In genomic region chr22:42553475-42554361, GRCh38 we compare ENCODE assay signal across 8 cellular contexts. TPM values are rescaled to one million over a fixed set of nuclear protein-coding genes. Genes with fewer than 3 reads are reported as not detected.
DNase-seq lines count a peak whose midpoint lies in the region; ATAC-seq, FAIRE-seq and TF ChIP-seq lines count a peak whose summit lies in the region.

Gene SERHL2, plus strand, starts transcription at chr22:42553956. Its CDS starts 65 bp downstream, at chr22:42554021.

- H3K4me2 ChIP-seq in endothelial cell of umbilical vein (ENCODE audit: insufficient read depth, low read length) = peak within 1 kb of the TSS; percentile 75

- peaks cover 2% of the 10 kb centered on the region for H3K27me3 Mint-ChIP-seq in mesothelial cell of epicardium (ENCODE audit: low read depth)

- H3K9me3 Mint-ChIP-seq in mesothelial cell of epicardium = peaks cover 5% of the 10 kb centered on the region

- peak; percentile 95 for FAIRE-seq in endothelial cell of umbilical vein (lab: Jason Lieb, UNC)

- no peaks in the 10 kb centered on the region for H3K36me3 ChIP-seq in endothelial cell of umbilical vein (ENCODE audit: control insufficient read depth in 2 of 2, extremely low read depth in 1 of 2, insufficient read depth in 2 of 2, low read length in 2 of 2)

- dilution Hi-C loops in endothelial cell of umbilical vein (cut with MboI; ENCODE audit: extremely low pct_ligation_motif_present, low sequenced_read_pairs) = no loop called here

- H3K27ac ChIP-seq in endothelial cell of umbilical vein (ENCODE audit: insufficient read depth, low read depth, low read length) = no peak within 1 kb of the TSS

- H3K27ac Mint-ChIP-seq in mesothelial cell of epicardium = peak within 1 kb of the TSS; percentile 66

- no peaks in the 10 kb centered on the region for H3K9me1 ChIP-seq in endothelial cell of umbilical vein (replicated peaks; ENCODE audit: control insufficient read depth, extremely low read depth, insufficient read depth, low read length)

- H3K79me2 ChIP-seq in endothelial cell of umbilical vein (ENCODE audit: control insufficient read depth, insufficient read depth, low read length) = no peaks in the 10 kb centered on the region

- H3K36me3 Mint-ChIP-seq in mesothelial cell of epicardium = no peaks in the 10 kb centered on the region

- H3K4me3 ChIP-seq in endothelial cell of umbilical vein (replicated peaks in 1 of 3; ENCODE audit: insufficient read depth in 1 of 3, low read depth in 1 of 3, low read length in 3 of 3) = peak within 1 kb of the TSS; percentile 47 to 60 (median 49)

- peaks cover 0 to 9% of the 10 kb centered on the region in 2 experiments for H3K27me3 ChIP-seq in endothelial cell of umbilical vein (ENCODE audit: control insufficient read depth in 2 of 2, insufficient read depth in 2 of 2, low read length in 2 of 2)

- CTCF ChIA-PET in endothelial cell of umbilical vein (lab: Charles Lee) = interaction anchor here (2.0 kb wide), 1 partner anchor 41 kb away, joined by 7 read pairs; no protein-coding TSS in a partner anchor

- peaks cover 14% of the 10 kb centered on the region for H3K4me1 Mint-ChIP-seq in mesothelial cell of epicardium

- peak; percentile 61 for ATAC-seq in HG02973 (IDR thresholded peaks at IDR 0.05; ENCODE audit: unreplicated experiment)

- POLR2A ChIA-PET in endothelial cell of umbilical vein (lab: Charles Lee) = no interaction called here

- DNase-seq in GM10266 (ENCODE audit: extremely low spot score) (peak; percentile 94), NCI-H82 (lab: John Stamatoyannopoulos, UW) (peak; percentile 86), endothelial cell of umbilical vein (ENCODE audit: low read depth, low spot score) (peak; percentile 87), mesothelial cell of epicardium (ENCODE audit: low spot score in 2 of 2, unreplicated experiment in 2 of 2) (peak; percentile 87 to 93), GF-D8 (lab: John Stamatoyannopoulos, UW) (no peak)
- DNase-seq in activated CD8-positive, alpha-beta memory T cell treated with anti-CD3 and anti-CD28 coated beads, Interleukin-2, amount 50 U/mL, for 4 hours = peak; percentile 80
- DNase-seq in stimulated activated CD8-positive, alpha-beta memory T cell treated with anti-CD3 and anti-CD28 coated beads, Interleukin-15, amount 100 ng/mL, for 24 hours (ENCODE audit: low read depth) = peak; percentile 61

- H3K9me3 ChIP-seq in endothelial cell of umbilical vein (replicated peaks; ENCODE audit: control insufficient read depth, insufficient read depth, low read length) = no peaks in the 10 kb centered on the region

- TF ChIP-seq CTCF in GM10266 (IDR thresholded peaks at IDR 0.05; ENCODE audit: control insufficient read depth, insufficient read depth, low read depth, missing control alignments) (no peak), endothelial cell of umbilical vein (IDR thresholded peaks at IDR 0.05; ENCODE audit: extremely low read depth in 1 of 2, insufficient read depth in 1 of 2, low read depth in 1 of 2, low read length in 2 of 2) (no peak), mesothelial cell of epicardium (IDR thresholded peaks at IDR 0.05; ENCODE audit: unreplicated experiment) (no peak)

- no TSS peak for BruUV-seq in endothelial cell of umbilical vein (replicated peaks; lab: Mats Ljungman, UMichigan)

- H3K9ac ChIP-seq in endothelial cell of umbilical vein (replicated peaks; ENCODE audit: extremely low read depth, insufficient read depth, low read length) = peak within 1 kb of the TSS; percentile 49

- H4K20me1 ChIP-seq in endothelial cell of umbilical vein (replicated peaks; ENCODE audit: control insufficient read depth, extremely low read depth, insufficient read depth, low read length) = no peaks in the 10 kb centered on the region

- no peak for TF ChIP-seq POLR2A in endothelial cell of umbilical vein (IDR thresholded peaks at IDR 0.05; ENCODE audit: low read depth, low read length)

- peak within 1 kb of the TSS; percentile 67 for H2AFZ ChIP-seq in endothelial cell of umbilical vein (ENCODE audit: low read depth, low read length)

- intact Hi-C loops in endothelial cell of umbilical vein (cut with micrococcal nuclease) = loop anchor here (2.0 kb wide), 2 partner anchors 21 to 35 kb away; partner anchors contain the start of gene RRP7A

- H3K4me3 Mint-ChIP-seq in mesothelial cell of epicardium = peak within 1 kb of the TSS; percentile 80

- no peaks in the 10 kb centered on the region for H3K4me1 ChIP-seq in endothelial cell of umbilical vein (ENCODE audit: control insufficient read depth, extremely low read depth, insufficient read depth, low read length)

TF ChIP-seq in endothelial cell of umbilical vein, 7 proteins besides CTCF, POLR2A, EP300 and RAD21:
- TF ChIP-seq FOS (IDR thresholded peaks at IDR 0.05; ENCODE audit: borderline replicate concordance, insufficient read depth, low read length) = no peak
- no peak for TF ChIP-seq EZH2 (IDR thresholded peaks at IDR 0.05; ENCODE audit: borderline replicate concordance, low read depth, low read length, severe bottlenecking)
- TF ChIP-seq POLR2AphosphoS5 (IDR thresholded peaks at IDR 0.05; ENCODE audit: insufficient read depth, low read depth, low read length) = peak; percentile 29
- no peak for TF ChIP-seq JUN (IDR thresholded peaks at IDR 0.05; ENCODE audit: borderline replicate concordance, insufficient read depth, insufficient read length, low read depth)

RNA-seq across cellular contexts. Expression of gene SERHL2, which starts in this region (rescaled TPM):
- 0.76 and 0.80 TPM in 2 replicates for total RNA-seq in endothelial cell of umbilical vein
- 2.0 and 2.3 TPM in 2 replicates for polyA plus RNA-seq in endothelial cell of umbilical vein
- 1.4 and 1.8 TPM in 2 replicates for polyA plus RNA-seq in endothelial cell of umbilical vein (2011; cell fraction: cytosol; rRNA removed)
- 0.82 and 2.0 TPM in 2 replicates for polyA plus RNA-seq in endothelial cell of umbilical vein (2011; cell fraction: nucleus; rRNA removed)
- polyA plus RNA-seq in endothelial cell of umbilical vein (2012) = 1.3 and 2.0 TPM in 2 replicates
- polyA minus RNA-seq in endothelial cell of umbilical vein = 4.0 and 5.0 TPM in 2 replicates
- not detected for polyA minus RNA-seq in endothelial cell of umbilical vein (2011; cell fraction: cytosol; rRNA and poly(A)+ RNA removed)
- polyA minus RNA-seq in endothelial cell of umbilical vein (2011; cell fraction: nucleus; rRNA and poly(A)+ RNA removed) = 0.43 TPM in 1 of 2 replicates, not detected in the other
- 2.5 to 3.0 TPM (median 2.6 TPM) in 3 replicates for total RNA-seq in mesothelial cell of epicardium
